Comparison of ENCODE assay signal across 26 cellular contexts in genomic region chr2:148026573-148026972, GRCh38.
"Had no signal": no experiment of that assay in that cellular context is flagged by ENCODE, and none has a peak within 500 bp of the region (broad histone marks: within the 10 kb centered on the region; RNA-seq: fewer than 3 reads in every experiment).

No MANE protein-coding gene starts in this region.

- H3K36me3 ChIP-seq: esophagus squamous epithelium, lower lobe of right lung, neutrophil, pancreas, right atrium auricular region, tibial artery had no signal

- H3K27me3 ChIP-seq: esophagus squamous epithelium, heart right ventricle, neutrophil, pancreas, right atrium auricular region, spleen, testis, tibial artery had no signal

- DNase-seq: effector memory CD8-positive, alpha-beta T cell; erythroblast; esophagus squamous epithelium; foreskin melanocyte; glutamatergic neuron; heart right ventricle; hippocampal formation; left colon; left ventricle myocardium superior; lower lobe of right lung; naive B cell; pancreas; spleen; stimulated activated CD4-positive, alpha-beta T cell treated with anti-CD3 and anti-CD28 coated beads, Interleukin-4, amount 100 ng/mL, for 4 hours; stimulated activated naive CD8-positive, alpha-beta T cell treated with anti-CD3 and anti-CD28 coated beads, Interleukin-15, Interleukin-2, amounts not matched to agents 100 U/mL and 50 U/mL, for 24 hours; substantia nigra; testis; tibial artery had no signal

- H3K27ac ChIP-seq: coronary artery, esophagus squamous epithelium, heart right ventricle, lower lobe of right lung, neutrophil, pancreas, right atrium auricular region, skin epidermis, spleen, testis, tibial artery had no signal

- H3K4me3 ChIP-seq: coronary artery, esophagus squamous epithelium, heart right ventricle, lower lobe of right lung, pancreas, right atrium auricular region, skin epidermis, spleen, testis, tibial artery had no signal

- ATAC-seq: effector memory CD8-positive, alpha-beta T cell; heart right ventricle; left colon; left ventricle myocardium superior; lower lobe of right lung; natural killer cell treated with Interleukin-12 subunit alpha and Interleukin-12 subunit beta and Interleukin-15 and Interleukin-18, amount 100 ng/mL, for 72 hours; pancreas; stimulated activated memory B cell treated with anti-CD40 and anti-IgM and Interleukin-4, amounts not matched to agents 10 μg/mL and 1 μg/mL and 100 μg/mL, for 72 hours; stimulated activated naive CD8-positive, alpha-beta T cell treated with anti-CD3 and anti-CD28 coated beads, Interleukin-15, Interleukin-2, amounts not matched to agents 100 U/mL and 50 U/mL, for 24 hours had no signal

- H3K9me3 ChIP-seq: esophagus squamous epithelium, heart right ventricle, lower lobe of right lung, neutrophil, pancreas, right atrium auricular region, spleen, testis, tibial artery had no signal

- H3K27me3 Mint-ChIP-seq: effector memory CD8-positive, alpha-beta T cell; naive B cell; natural killer cell treated with Interleukin-12 subunit alpha and Interleukin-12 subunit beta and Interleukin-15 and Interleukin-18, amount 100 ng/mL, for 72 hours; stimulated activated memory B cell treated with anti-CD40 and anti-IgM and Interleukin-4, amounts not matched to agents 10 μg/mL and 1 μg/mL and 100 μg/mL, for 72 hours; type B pancreatic cell had no signal

- H3K27ac Mint-ChIP-seq: effector memory CD8-positive, alpha-beta T cell; natural killer cell treated with Interleukin-12 subunit alpha and Interleukin-12 subunit beta and Interleukin-15 and Interleukin-18, amount 100 ng/mL, for 72 hours; stimulated activated memory B cell treated with anti-CD40 and anti-IgM and Interleukin-4, amounts not matched to agents 10 μg/mL and 1 μg/mL and 100 μg/mL, for 72 hours; type B pancreatic cell had no signal

- H3K9me3 Mint-ChIP-seq: effector memory CD8-positive, alpha-beta T cell; naive B cell; natural killer cell treated with Interleukin-12 subunit alpha and Interleukin-12 subunit beta and Interleukin-15 and Interleukin-18, amount 100 ng/mL, for 72 hours; neural crest cell; stimulated activated memory B cell treated with anti-CD40 and anti-IgM and Interleukin-4, amounts not matched to agents 10 μg/mL and 1 μg/mL and 100 μg/mL, for 72 hours; type B pancreatic cell had no signal

- H3K36me3 Mint-ChIP-seq: naive B cell; natural killer cell treated with Interleukin-12 subunit alpha and Interleukin-12 subunit beta and Interleukin-15 and Interleukin-18, amount 100 ng/mL, for 72 hours; stimulated activated memory B cell treated with anti-CD40 and anti-IgM and Interleukin-4, amounts not matched to agents 10 μg/mL and 1 μg/mL and 100 μg/mL, for 72 hours; type B pancreatic cell had no signal

- H3K4me3 Mint-ChIP-seq: effector memory CD8-positive, alpha-beta T cell; natural killer cell treated with Interleukin-12 subunit alpha and Interleukin-12 subunit beta and Interleukin-15 and Interleukin-18, amount 100 ng/mL, for 72 hours; neural crest cell; stimulated activated memory B cell treated with anti-CD40 and anti-IgM and Interleukin-4, amounts not matched to agents 10 μg/mL and 1 μg/mL and 100 μg/mL, for 72 hours; type B pancreatic cell had no signal
